Comparison of ENCODE assay signal across 33 cellular contexts in genomic region chr16:23294260-23294659, GRCh38. TPM values are rescaled to one million over a fixed set of nuclear protein-coding genes. Genes with fewer than 3 reads are reported as not detected.
"Had no signal": no experiment of that assay in that cellular context is flagged by ENCODE, and none has a peak within 500 bp of the region (broad histone marks: within the 10 kb centered on the region; RNA-seq: fewer than 3 reads in every experiment).

No MANE protein-coding gene starts in this region.

- H3K27ac Mint-ChIP-seq: activated B cell treated with CpG ODN at 0.5 μM for 24 hours; activated CD8-positive, alpha-beta T cell treated with anti-CD3 and anti-CD28 coated beads for 36 hours; activated naive CD4-positive, alpha-beta T cell treated with anti-CD3 and anti-CD28 coated beads, Interleukin-2, amount 50 U/mL, for 24 hours; activated naive CD8-positive, alpha-beta T cell treated with anti-CD3 and anti-CD28 coated beads, Interleukin-2, amount 10 ng/mL, durations not matched to agents 7 days and 5 days; activated T-helper 17 cell treated with anti-CD3 and anti-CD28 coated beads, Interleukin-2, amount 50 U/mL, for 72 hours; dendritic cell treated with granulocyte-macrophage colony-stimulating factor and Interleukin-4, amounts not matched to agents 40 ng/mL and 50 ng/mL, for 4 days; endodermal cell; T-helper 17 cell; T-helper 2 cell treated with Interferon-gamma antibody and Interleukin-4, amounts not matched to agents 5 μg/mL and 100 μg/mL, for 36 hours had no signal

- H3K4me1 ChIP-seq: body of pancreas, esophagus muscularis mucosa, foreskin keratinocyte, gastrocnemius medialis, heart left ventricle had no signal

- H3K36me3 Mint-ChIP-seq: activated naive CD4-positive, alpha-beta T cell treated with anti-CD3 and anti-CD28 coated beads, Interleukin-2, amount 50 U/mL, for 24 hours; activated naive CD8-positive, alpha-beta T cell treated with anti-CD3 and anti-CD28 coated beads, Interleukin-2, amount 10 ng/mL, durations not matched to agents 7 days and 5 days had no signal

- H3K4me3 ChIP-seq: body of pancreas, coronary artery, dorsolateral prefrontal cortex, esophagus muscularis mucosa, gastrocnemius medialis, heart left ventricle had no signal

- H3K27ac ChIP-seq: body of pancreas, coronary artery, dorsolateral prefrontal cortex, esophagus muscularis mucosa, foreskin keratinocyte, gastrocnemius medialis, heart left ventricle, WERI-Rb-1 had no signal

- DNase-seq: activated B cell treated with CpG ODN at 0.5 μM for 24 hours; activated CD4-positive, alpha-beta T cell treated with anti-CD3 and anti-CD28 coated beads for 48 hours; activated CD4-positive, alpha-beta T cell treated with anti-CD3 and anti-CD28 coated beads, Interleukin-2, amount 50 U/mL, for 1 hour; activated CD4-positive, alpha-beta T cell treated with anti-CD3 and anti-CD28 coated beads, Interleukin-2, amount 50 U/mL, for 48 hours; activated CD8-positive, alpha-beta memory T cell treated with anti-CD3 and anti-CD28 coated beads for 24 hours; activated CD8-positive, alpha-beta T cell treated with anti-CD3 and anti-CD28 coated beads for 36 hours; activated effector memory CD4-positive, alpha-beta T cell treated with Interleukin-2 at 50 U/mL for 16 hours; activated gamma-delta T cell treated with Interleukin-2 at 50 U/mL for 16 hours; activated naive CD4-positive, alpha-beta T cell treated with Interleukin-2 at 50 U/mL for 16 hours; activated naive CD8-positive, alpha-beta T cell treated with anti-CD3 and anti-CD28 coated beads, Interleukin-2, amount 10 ng/mL, durations not matched to agents 7 days and 5 days; activated T-cell treated with anti-CD3 and anti-CD28 coated beads, Interleukin-2, amount 50 U/mL, for 4 hours; amniotic stem cell; aorta; body of pancreas; caudate nucleus; dorsolateral prefrontal cortex; effector memory CD4-positive, alpha-beta T cell; endodermal cell; foreskin keratinocyte; gastrocnemius medialis; glutamatergic neuron; heart left ventricle; T-helper 1 cell; T-helper 17 cell; T1000; WERI-Rb-1 had no signal

- H3K4me1 Mint-ChIP-seq: activated B cell treated with CpG ODN at 0.5 μM for 24 hours; activated naive CD4-positive, alpha-beta T cell treated with anti-CD3 and anti-CD28 coated beads, Interleukin-2, amount 50 U/mL, for 24 hours; activated naive CD8-positive, alpha-beta T cell treated with anti-CD3 and anti-CD28 coated beads, Interleukin-2, amount 10 ng/mL, durations not matched to agents 7 days and 5 days; activated T-helper 17 cell treated with anti-CD3 and anti-CD28 coated beads, Interleukin-2, amount 50 U/mL, for 72 hours; endodermal cell; T-helper 17 cell had no signal

- H3K27me3 ChIP-seq: body of pancreas, gastrocnemius medialis had no signal

- H3K9me3 ChIP-seq: body of pancreas, esophagus muscularis mucosa, gastrocnemius medialis, heart left ventricle had no signal

- ATAC-seq: activated CD4-positive, CD25-positive, alpha-beta regulatory T cell treated with anti-CD3 and anti-CD28 coated beads, Interleukin-2, amount 50 U/mL, for 24 hours; activated CD8-positive, alpha-beta T cell treated with anti-CD3 and anti-CD28 coated beads for 36 hours; activated T-cell treated with anti-CD3 and anti-CD28 coated beads, Interleukin-2, amount 50 U/mL, for 4 hours; activated T-helper 17 cell treated with anti-CD3 and anti-CD28 coated beads, Interleukin-2, amount 50 U/mL, for 72 hours; body of pancreas; foreskin keratinocyte; gastrocnemius medialis; heart left ventricle; T-helper 17 cell had no signal

- H3K36me3 ChIP-seq: esophagus muscularis mucosa, gastrocnemius medialis, heart left ventricle, WERI-Rb-1 had no signal

- H3K4me3 Mint-ChIP-seq: activated B cell treated with CpG ODN at 0.5 μM for 24 hours; activated CD8-positive, alpha-beta T cell treated with anti-CD3 and anti-CD28 coated beads for 36 hours; activated naive CD4-positive, alpha-beta T cell treated with anti-CD3 and anti-CD28 coated beads, Interleukin-2, amount 50 U/mL, for 24 hours; activated naive CD8-positive, alpha-beta T cell treated with anti-CD3 and anti-CD28 coated beads, Interleukin-2, amount 10 ng/mL, durations not matched to agents 7 days and 5 days; activated T-cell treated with anti-CD3 and anti-CD28 coated beads, Interleukin-2, amount 50 U/mL, for 4 hours; activated T-helper 17 cell treated with anti-CD3 and anti-CD28 coated beads, Interleukin-2, amount 50 U/mL, for 72 hours; dendritic cell treated with granulocyte-macrophage colony-stimulating factor and Interleukin-4, amounts not matched to agents 40 ng/mL and 50 ng/mL, for 4 days; endodermal cell; T-helper 17 cell; T-helper 2 cell treated with Interferon-gamma antibody and Interleukin-4, amounts not matched to agents 5 μg/mL and 100 μg/mL, for 36 hours had no signal

- H3K9me3 Mint-ChIP-seq: activated B cell treated with CpG ODN at 0.5 μM for 24 hours; activated CD8-positive, alpha-beta T cell treated with anti-CD3 and anti-CD28 coated beads for 36 hours; activated naive CD4-positive, alpha-beta T cell treated with anti-CD3 and anti-CD28 coated beads, Interleukin-2, amount 50 U/mL, for 24 hours; activated naive CD8-positive, alpha-beta T cell treated with anti-CD3 and anti-CD28 coated beads, Interleukin-2, amount 10 ng/mL, durations not matched to agents 7 days and 5 days; activated T-cell treated with anti-CD3 and anti-CD28 coated beads, Interleukin-2, amount 50 U/mL, for 4 hours; activated T-helper 17 cell treated with anti-CD3 and anti-CD28 coated beads, Interleukin-2, amount 50 U/mL, for 72 hours; dendritic cell treated with granulocyte-macrophage colony-stimulating factor and Interleukin-4, amounts not matched to agents 40 ng/mL and 50 ng/mL, for 4 days; T-helper 2 cell treated with Interferon-gamma antibody and Interleukin-4, amounts not matched to agents 5 μg/mL and 100 μg/mL, for 36 hours had no signal

RNA-seq across cellular contexts. Expression of gene SCNN1B, which starts 7.8 kb away (rescaled TPM):
- total RNA-seq: activated B cell treated with CpG ODN at 0.5 μM for 24 hours; activated CD8-positive, alpha-beta T cell treated with anti-CD3 and anti-CD28 coated beads for 36 hours; activated naive CD8-positive, alpha-beta T cell treated with anti-CD3 and anti-CD28 coated beads, Interleukin-2, amount 10 ng/mL, durations not matched to agents 7 days and 5 days; activated T-cell treated with anti-CD3 and anti-CD28 coated beads, Interleukin-2, amount 50 U/mL, for 4 hours; activated T-helper 17 cell treated with anti-CD3 and anti-CD28 coated beads, Interleukin-2, amount 50 U/mL, for 72 hours; endodermal cell; T-helper 17 cell had no signal
